Comparison of ENCODE assay signal across 24 cellular contexts in genomic region chr9:132447346-132447745, GRCh38. TPM values are rescaled to one million over a fixed set of nuclear protein-coding genes. Genes with fewer than 3 reads are reported as not detected.
DNase-seq lines count a peak whose midpoint lies in the region; ATAC-seq and TF ChIP-seq lines count a peak whose summit lies in the region.
"Had no signal": no experiment of that assay in that cellular context is flagged by ENCODE, and none has a peak within 500 bp of the region (broad histone marks: within the 10 kb centered on the region; RNA-seq: fewer than 3 reads in every experiment).

No MANE protein-coding gene starts in this region.

- ATAC-seq in IMR-90 (ENCODE audit: low read depth), result 0 out of 2 replicates have a peak, but pooled peaks have one; percentile 29
- ATAC-seq: gastrocnemius medialis, sciatic nerve had no signal

- no peak for TF ChIP-seq RAD21 in IMR-90 (IDR thresholded peaks at IDR 0.05; ENCODE audit: low read length)

- no peak overlapping the region for H2AFZ ChIP-seq in IMR-90 (replicated peaks; ENCODE audit: low read length, poor library complexity)

- CTCF ChIA-PET in IMR-90 (lab: Yijun Ruan, JAX), result interaction anchor here (0.5 kb wide), 1 partner anchor 18 kb away, joined by 3 read pairs; no protein-coding TSS in a partner anchor

- H3K79me1 ChIP-seq in IMR-90 (ENCODE audit: low read depth in 1 of 2, low read length in 2 of 2), result no peaks in the 10 kb centered on the region

- H3K27me3 Mint-ChIP-seq in nephron progenitor cell (ENCODE audit: low read depth, poor library complexity), result peaks cover 59% of the 10 kb centered on the region

- H3K27me3 ChIP-seq in IMR-90 (ENCODE audit: control insufficient read depth, insufficient read depth, low read length) (peaks cover 24% of the 10 kb centered on the region), testis (no peaks in the 10 kb centered on the region)

- H2AK5ac ChIP-seq in IMR-90 (ENCODE audit: low read depth, low read length), result no peak overlapping the region

- H2BK5ac ChIP-seq in IMR-90 (ENCODE audit: low read depth, low read length, poor library complexity, severe bottlenecking), result no peak overlapping the region

- in situ Hi-C loops in IMR-90 (cut with MboI; ENCODE audit: low sequenced_read_pairs), result no loop called here

- TF ChIP-seq POLR2A in IMR-90 (IDR thresholded peaks at IDR 0.05; ENCODE audit: low read depth, low read length) (no peak), testis (IDR thresholded peaks at IDR 0.05) (no peak)

- H3K14ac ChIP-seq in IMR-90 (replicated peaks; ENCODE audit: low read depth, low read length), result no peak overlapping the region

- H3K4me1 ChIP-seq in IMR-90 (ENCODE audit: control insufficient read depth, insufficient read depth, low read length), result no peaks in the 10 kb centered on the region
- no peaks in the 10 kb centered on the region for H3K4me1 ChIP-seq in testis
- H3K4me1 ChIP-seq: gastrocnemius medialis had no signal

- H2AK9ac ChIP-seq in IMR-90 (replicated peaks; ENCODE audit: low read depth, low read length, poor library complexity), result no peak overlapping the region

- H3K4ac ChIP-seq in IMR-90 (ENCODE audit: low read depth, low read length), result no peak overlapping the region

- H2BK20ac ChIP-seq in IMR-90 (ENCODE audit: low read depth, low read length), result no peak overlapping the region

- no peak overlapping the region for H2BK120ac ChIP-seq in IMR-90 (ENCODE audit: low read depth, low read length)

- no peaks in the 10 kb centered on the region for H3K9me3 Mint-ChIP-seq in nephron progenitor cell
- H3K9me3 Mint-ChIP-seq: activated naive CD4-positive, alpha-beta T cell treated with anti-CD3 and anti-CD28 coated beads, Interleukin-2, amount 50 U/mL, for 24 hours had no signal

- H3K4me2 ChIP-seq in IMR-90 (ENCODE audit: low read depth, low read length), result no peak overlapping the region

- H3K9ac ChIP-seq in IMR-90 (ENCODE audit: low read depth, low read length), result no peak overlapping the region

- DNase-seq in D341Med (ENCODE audit: low spot score) (peak; percentile 61), IMR-90 (no peak), ecto neural progenitor cell (ENCODE audit: low spot score) (peak; percentile 79), nephron progenitor cell (peak; percentile 67), testis (no peak), NCI-H446 treated with DMSO at 0.1 percent for 48 hours (lab: John Stamatoyannopoulos, UW) (no peak), SW480 (ENCODE audit: low spot score) (no peak)
- DNase-seq in stimulated activated CD4-positive, alpha-beta T cell treated with anti-CD3 and anti-CD28 coated beads, Interleukin-15, amount 100 ng/mL, for 24 hours, result no peak
- DNase-seq: activated CD4-positive, alpha-beta T cell treated with anti-CD3 and anti-CD28 coated beads, Interleukin-2, amount 50 U/mL, for 1 hour; activated T-cell treated with anti-CD3 and anti-CD28 coated beads, Interleukin-2, amount 50 U/mL, for 1 hour; C1 segment of cervical spinal cord; DMS79 treated with DMSO at 0.1 percent for 48 hours; gastrocnemius medialis; GOT3; NCI-H1092; Right ventricle myocardium superior; stimulated activated CD4-positive, alpha-beta T cell treated with anti-CD3 and anti-CD28 coated beads, Interleukin-4, amount 100 ng/mL, for 1 hour; stimulated activated CD8-positive, alpha-beta memory T cell treated with anti-CD3 and anti-CD28 coated beads, Interleukin-4, amount 100 ng/mL, for 48 hours; T-helper 9 cell had no signal

- no peak overlapping the region for H3K4me3 ChIP-seq in IMR-90 (ENCODE audit: insufficient read depth, low read depth, low read length)
- no peak overlapping the region for H3K4me3 ChIP-seq in testis
- H3K4me3 ChIP-seq: gastrocnemius medialis, thoracic aorta had no signal

- H3K9me1 ChIP-seq in IMR-90 (ENCODE audit: insufficient read depth, low read length), result no peaks in the 10 kb centered on the region

- peaks cover 3% of the 10 kb centered on the region; the same call in 1 of the 2 replicates for H4K20me1 ChIP-seq in IMR-90 (ENCODE audit: insufficient read depth, low read length)

- dilution Hi-C loops in IMR-90 (cut with HindIII; ENCODE audit: low sequenced_read_pairs, unreplicated experiment), result no loop called here

- no peak overlapping the region for H2BK15ac ChIP-seq in IMR-90 (ENCODE audit: low read depth, low read length)

- no peak overlapping the region for H3K56ac ChIP-seq in IMR-90 (ENCODE audit: extremely low read depth, insufficient read depth, low read length)

- TF ChIP-seq CTCF in IMR-90 (conservative IDR thresholded peaks at IDR 0.05; ENCODE audit: low read depth, low read length), result no peak
- TF ChIP-seq CTCF in nephron progenitor cell (IDR thresholded peaks at IDR 0.05), result peak; percentile 61
- no peak for TF ChIP-seq CTCF in testis (IDR thresholded peaks at IDR 0.05)

- POLR2A ChIA-PET in IMR-90 (lab: Charles Lee; ENCODE audit: unreplicated experiment), result no interaction called here

- H3K36me3 ChIP-seq in IMR-90 (ENCODE audit: control insufficient read depth, insufficient read depth, low read length) (no peaks in the 10 kb centered on the region), testis (ENCODE audit: low read depth, missing control alignments) (no peaks in the 10 kb centered on the region)
- H3K36me3 ChIP-seq: gastrocnemius medialis, thoracic aorta had no signal

- no peak overlapping the region for H3K23ac ChIP-seq in IMR-90 (ENCODE audit: low read depth, low read length)

- no peaks in the 10 kb centered on the region for H3K9me3 ChIP-seq in IMR-90 (ENCODE audit: control insufficient read depth, insufficient read depth, low read length)
- H3K9me3 ChIP-seq in testis, result no peaks in the 10 kb centered on the region
- H3K9me3 ChIP-seq: gastrocnemius medialis, thoracic aorta had no signal

- H3K4me3 Mint-ChIP-seq in nephron progenitor cell, result no peak overlapping the region
- H3K4me3 Mint-ChIP-seq: activated naive CD4-positive, alpha-beta T cell treated with anti-CD3 and anti-CD28 coated beads, Interleukin-2, amount 50 U/mL, for 24 hours; IgD-negative memory B cell had no signal

- H3K18ac ChIP-seq in IMR-90 (ENCODE audit: low read depth, low read length), result no peak overlapping the region

- H4K5ac ChIP-seq in IMR-90 (ENCODE audit: low read depth, low read length), result no peak overlapping the region

- no peaks in the 10 kb centered on the region for H3K4me1 Mint-ChIP-seq in nephron progenitor cell
- H3K4me1 Mint-ChIP-seq: activated naive CD4-positive, alpha-beta T cell treated with anti-CD3 and anti-CD28 coated beads, Interleukin-2, amount 50 U/mL, for 24 hours; IgD-negative memory B cell had no signal

- intact Hi-C loops in IMR-90 (cut with micrococcal nuclease) (no loop called here), testis (cut with DNase I; ENCODE audit: low total_unique reads) (no loop called here)

- H3K27ac ChIP-seq in IMR-90 (ENCODE audit: insufficient read depth, low read length) (no peak overlapping the region), testis (no peak overlapping the region)
- H3K27ac ChIP-seq: gastrocnemius medialis, thoracic aorta had no signal

- BruUV-seq in IMR-90 (replicated peaks; lab: Mats Ljungman, UMichigan), result no TSS peak

- no peak overlapping the region for H4K91ac ChIP-seq in IMR-90 (ENCODE audit: insufficient read depth, low read depth, low read length)

- no peaks in the 10 kb centered on the region for H3K36me3 Mint-ChIP-seq in nephron progenitor cell (ENCODE audit: low read depth)
- H3K36me3 Mint-ChIP-seq: activated naive CD4-positive, alpha-beta T cell treated with anti-CD3 and anti-CD28 coated beads, Interleukin-2, amount 50 U/mL, for 24 hours had no signal

- H3K27ac Mint-ChIP-seq in nephron progenitor cell, result no peak overlapping the region
- H3K27ac Mint-ChIP-seq: activated naive CD4-positive, alpha-beta T cell treated with anti-CD3 and anti-CD28 coated beads, Interleukin-2, amount 50 U/mL, for 24 hours; IgD-negative memory B cell had no signal

- no CpG with 5 or more reads among the region's 20 CpGs for WGBS in IMR-90 (ENCODE audit: extremely low coverage in 2 of 2, insufficient read length in 1 of 2), 2 experiments
- WGBS in testis, 2 donors, result 68 to 82% methylated on average over 20 of the region's 20 CpGs

- no peak overlapping the region for H4K8ac ChIP-seq in IMR-90 (ENCODE audit: low read depth in 2 of 2, low read length in 2 of 2)

TF ChIP-seq in IMR-90, 13 proteins besides CTCF, POLR2A, EP300 and RAD21 (continues in another document):
- TF ChIP-seq RCOR1 (IDR thresholded peaks at IDR 0.05; ENCODE audit: insufficient replicate concordance, low read length) (no peak), MXI1 (IDR thresholded peaks at IDR 0.05; ENCODE audit: borderline replicate concordance, low read depth, low read length) (no peak), MAZ (IDR thresholded peaks at IDR 0.05; ENCODE audit: borderline replicate concordance, low read depth, low read length) (no peak), BHLHE40 (IDR thresholded peaks at IDR 0.05; ENCODE audit: low read depth, low read length) (no peak), CEBPB (IDR thresholded peaks at IDR 0.05; ENCODE audit: low read depth, low read length) (no peak), CHD1 (IDR thresholded peaks at IDR 0.05; ENCODE audit: low read depth, low read length) (no peak), NFE2L2 (IDR thresholded peaks at IDR 0.05; ENCODE audit: low read depth, low read length) (no peak), SMC3 (IDR thresholded peaks at IDR 0.05; ENCODE audit: low read depth, low read length) (no peak), FOS (IDR thresholded peaks at IDR 0.05; ENCODE audit: low read depth, low read length) (no peak), USF2 (IDR thresholded peaks at IDR 0.05; ENCODE audit: low read depth, low read length) (no peak)

RNA-seq across cellular contexts. Expression of gene CFAP77, which starts 37.3 kb away (rescaled TPM):
- total RNA-seq in IMR-90 (2012; rRNA removed) (not detected in 2 replicates), testis (10 to 100 TPM; 13.6 to 20.9 TPM)
- polyA plus RNA-seq in IMR-90 (2012; rRNA removed) (0.13 TPM in 1 of 2 replicates, not detected in the other), testis (ENCODE audit: insufficient read depth, low read depth, low replicate concordance) (36.2 TPM)
- polyA plus RNA-seq in IMR-90 (2012; cell fraction: cytosol; rRNA removed), result not detected in 2 replicates
- 0.08 and 0.10 TPM in 2 replicates for polyA plus RNA-seq in IMR-90 (2012; cell fraction: nucleus; rRNA removed; ENCODE audit: low replicate concordance)
- total RNA-seq: gastrocnemius medialis, sciatic nerve, thoracic aorta had no signal
- polyA plus RNA-seq: IgD-negative memory B cell, neural cell had no signal

RNA-seq across cellular contexts. Expression of gene TTF1, which starts 40.7 kb away (rescaled TPM):
- total RNA-seq in IMR-90 (2012; rRNA removed), result 6.5 and 11.1 TPM in 2 replicates
- polyA plus RNA-seq in IMR-90 (2012; rRNA removed), result 9.5 and 12.0 TPM in 2 replicates
- 1.6 and 6.6 TPM in 2 replicates for polyA plus RNA-seq in IMR-90 (2012; cell fraction: cytosol; rRNA removed)
- polyA plus RNA-seq in IMR-90 (2012; cell fraction: nucleus; rRNA removed; ENCODE audit: low replicate concordance), result 1.3 and 5.3 TPM in 2 replicates
- total RNA-seq in testis, result 10 to 100 TPM; 15.4 to 19.2 TPM
- polyA plus RNA-seq in testis (ENCODE audit: insufficient read depth, low read depth, low replicate concordance), result 19.4 TPM

Comparison
In these comparisons a context has a peak if more than half of its experiments do, and no peak if none do; other contexts are left out.
1. DNase-seq: peak in D341Med (single experiment), ecto neural progenitor cell (single experiment) and nephron progenitor cell (single experiment); none in IMR-90 (single experiment), testis (single experiment), NCI-H446 treated with DMSO at 0.1 percent for 48 hours (single experiment), stimulated activated CD4-positive, alpha-beta T cell treated with anti-CD3 and anti-CD28 coated beads, Interleukin-15, amount 100 ng/mL, for 24 hours (single experiment) and SW480 (single experiment).
2. RNA of gene CFAP77, which starts 37.3 kb away (total RNA-seq): 13.6 to 20.9 TPM in testis; not detected in IMR-90; every median in the first group is over 10 times any median in the second.